In the genomic region with DNA sequence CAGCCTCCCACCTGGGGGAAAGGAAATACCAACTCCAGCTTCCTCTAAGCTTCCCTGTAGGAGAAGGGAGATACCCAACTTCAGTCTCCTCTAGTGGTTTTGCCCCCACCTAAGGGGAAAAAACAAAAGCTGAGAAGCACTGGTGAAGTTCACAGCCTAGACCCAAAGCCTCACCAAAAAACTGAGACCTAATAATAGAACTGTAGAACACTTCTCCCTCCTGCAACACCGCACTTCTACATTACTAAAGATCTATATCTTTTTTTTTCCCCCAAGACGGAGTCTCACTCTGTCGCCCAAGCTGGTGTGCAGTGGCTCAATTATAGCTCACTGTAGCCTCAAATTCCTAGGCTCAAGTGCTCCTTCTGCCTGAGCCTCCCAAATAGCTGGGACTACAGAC, we compare ENCODE assay signal across 23 cellular contexts. TPM values are rescaled to one million over a fixed set of nuclear protein-coding genes. Genes with fewer than 3 reads are reported as not detected.
DNase-seq lines count a peak whose midpoint lies in the region; ATAC-seq, FAIRE-seq and TF ChIP-seq lines count a peak whose summit lies in the region.
"Had no signal": no experiment of that assay in that cellular context is flagged by ENCODE, and none has a peak within 500 bp of the region (broad histone marks: within the 10 kb centered on the region; RNA-seq: fewer than 3 reads in every experiment).

No MANE protein-coding gene starts in this region.

- H3K4me1 Mint-ChIP-seq in natural killer cell (peaks cover 18 to 32% of the 10 kb centered on the region in 2 donors), astrocyte (ENCODE audit: low read depth, unreplicated experiment) (no peaks in the 10 kb centered on the region), immature natural killer cell (peaks cover 26 to 35% of the 10 kb centered on the region in 2 donors), type B pancreatic cell (ENCODE audit: unreplicated experiment) (no peaks in the 10 kb centered on the region)
- H3K4me1 Mint-ChIP-seq in natural killer cell treated with Interleukin-12 subunit alpha and Interleukin-12 subunit beta and Interleukin-15 and Interleukin-18, amount 100 ng/mL, for 72 hours (ENCODE audit: low read depth in 2 of 2), result peaks cover 22 to 26% of the 10 kb centered on the region in 2 donors

- DNase-seq in natural killer cell, result no peak
- no peak for DNase-seq in natural killer cell treated with Interleukin-12 subunit alpha and Interleukin-12 subunit beta and Interleukin-15 and Interleukin-18, amount 100 ng/mL, for 72 hours (ENCODE audit: low spot score)
- no peak for DNase-seq in astrocyte (ENCODE audit: low read depth)
- DNase-seq in immature natural killer cell, result no peak
- peak; percentile 3 for DNase-seq in type B pancreatic cell (ENCODE audit: extremely low spot score, unreplicated experiment)
- no peak for DNase-seq in KG1 (lab: John Stamatoyannopoulos, UW)
- DNase-seq in GM10266 (ENCODE audit: extremely low spot score), result no peak
- DNase-seq: Caco-2; CD4-positive, CD25-positive, alpha-beta regulatory T cell; CD8-positive, alpha-beta T cell; DMS153; DND-41; GM23248 had no signal

- no peaks in the 10 kb centered on the region for H3K27me3 Mint-ChIP-seq in natural killer cell (ENCODE audit: low read depth in 2 of 2)
- no peaks in the 10 kb centered on the region for H3K27me3 Mint-ChIP-seq in natural killer cell treated with Interleukin-12 subunit alpha and Interleukin-12 subunit beta and Interleukin-15 and Interleukin-18, amount 100 ng/mL, for 72 hours
- H3K27me3 Mint-ChIP-seq in astrocyte (ENCODE audit: low read depth, unreplicated experiment), result no peaks in the 10 kb centered on the region
- peaks cover 4 to 6% (median 5%) of the 10 kb centered on the region in 3 donors for H3K27me3 Mint-ChIP-seq in immature natural killer cell (ENCODE audit: low read depth in 3 of 3)
- peaks cover 4% of the 10 kb centered on the region for H3K27me3 Mint-ChIP-seq in type B pancreatic cell
- H3K27me3 Mint-ChIP-seq: B cell had no signal

- H2AFZ ChIP-seq in astrocyte (ENCODE audit: low read depth, low read length), result no peak overlapping the region
- H2AFZ ChIP-seq: GM23248 had no signal

- no peaks in the 10 kb centered on the region for H3K36me3 ChIP-seq in astrocyte (ENCODE audit: insufficient read depth, low read length)
- H3K36me3 ChIP-seq: BLaER1 had no signal

- peak overlapping the region; percentile 60 for H3K4me3 Mint-ChIP-seq in natural killer cell
- no peak overlapping the region for H3K4me3 Mint-ChIP-seq in natural killer cell treated with Interleukin-12 subunit alpha and Interleukin-12 subunit beta and Interleukin-15 and Interleukin-18, amount 100 ng/mL, for 72 hours
- H3K4me3 Mint-ChIP-seq in astrocyte (ENCODE audit: unreplicated experiment), result peak overlapping the region; percentile 45
- H3K4me3 Mint-ChIP-seq in immature natural killer cell, result peak overlapping the region in 4 of 5 donors; percentile 13 to 57 (median 52)
- H3K4me3 Mint-ChIP-seq in type B pancreatic cell, result no peak overlapping the region
- H3K4me3 Mint-ChIP-seq: B cell; CD4-positive, CD25-positive, alpha-beta regulatory T cell; CD8-positive, alpha-beta T cell had no signal

- H3K9ac ChIP-seq in astrocyte (ENCODE audit: low read length), result no peak overlapping the region
- H3K9ac ChIP-seq: BLaER1, GM23248 had no signal

- peak in 2 of 3 donors; percentile 58 to 75 for ATAC-seq in natural killer cell
- no peak for ATAC-seq in natural killer cell treated with Interleukin-12 subunit alpha and Interleukin-12 subunit beta and Interleukin-15 and Interleukin-18, amount 100 ng/mL, for 72 hours
- ATAC-seq in GM19452 (IDR thresholded peaks at IDR 0.05; ENCODE audit: unreplicated experiment), result no peak
- ATAC-seq: CD8-positive, alpha-beta T cell; GM12878; HCT116 had no signal

- H4K20me1 ChIP-seq in astrocyte (ENCODE audit: insufficient read depth, low read length), result no peaks in the 10 kb centered on the region
- H4K20me1 ChIP-seq: BLaER1 had no signal

- H3K27me3 ChIP-seq in astrocyte (ENCODE audit: insufficient read depth, low read length), result no peaks in the 10 kb centered on the region
- H3K27me3 ChIP-seq: BLaER1 had no signal

- H3K4me2 ChIP-seq in astrocyte (ENCODE audit: low read length), result no peak overlapping the region
- H3K4me2 ChIP-seq: BLaER1 had no signal

- no peaks in the 10 kb centered on the region for H3K4me1 ChIP-seq in astrocyte (ENCODE audit: insufficient read depth, low read length)
- H3K4me1 ChIP-seq: BLaER1, Caco-2 had no signal

- intact Hi-C loops in natural killer cell (cut with micrococcal nuclease), result loop anchor here (10.0 kb wide), 1 partner anchor 141 kb away; no protein-coding TSS in a partner anchor

- no peak overlapping the region for H3K27ac ChIP-seq in astrocyte (ENCODE audit: low read depth, low read length)
- H3K27ac ChIP-seq: 22Rv1, BLaER1, C4-2B, GM23248 had no signal

- H3K4me3 ChIP-seq in astrocyte (ENCODE audit: insufficient read depth, low read depth, low read length), result no peak overlapping the region
- H3K4me3 ChIP-seq: BLaER1, GM12878, GM23248 had no signal

- no peak for FAIRE-seq in astrocyte (lab: Jason Lieb, UNC)
- FAIRE-seq: A204.1, G401.6, GM12878, H54 had no signal

- H3K9me3 ChIP-seq in astrocyte (ENCODE audit: insufficient read depth, low read depth, low read length), result peaks cover 5% of the 10 kb centered on the region

- H3K79me2 ChIP-seq in astrocyte (ENCODE audit: insufficient read depth, low read length), result no peaks in the 10 kb centered on the region

- H3K36me3 Mint-ChIP-seq in natural killer cell (peaks cover 12% of the 10 kb centered on the region), astrocyte (ENCODE audit: low read depth, unreplicated experiment) (peaks cover 2% of the 10 kb centered on the region), immature natural killer cell (peaks cover 0 to 6% (median 3%) of the 10 kb centered on the region in 3 donors), type B pancreatic cell (peaks cover 4% of the 10 kb centered on the region)
- H3K36me3 Mint-ChIP-seq in natural killer cell treated with Interleukin-12 subunit alpha and Interleukin-12 subunit beta and Interleukin-15 and Interleukin-18, amount 100 ng/mL, for 72 hours, result peaks cover 12% of the 10 kb centered on the region
- H3K36me3 Mint-ChIP-seq: CD4-positive, CD25-positive, alpha-beta regulatory T cell; CD8-positive, alpha-beta T cell had no signal

- peak overlapping the region; percentile 57 to 58 for H3K27ac Mint-ChIP-seq in natural killer cell
- peak overlapping the region in 1 of 2 donors; percentile 14 for H3K27ac Mint-ChIP-seq in natural killer cell treated with Interleukin-12 subunit alpha and Interleukin-12 subunit beta and Interleukin-15 and Interleukin-18, amount 100 ng/mL, for 72 hours
- H3K27ac Mint-ChIP-seq in astrocyte (ENCODE audit: unreplicated experiment), result no peak overlapping the region
- peak overlapping the region in 4 of 6 donors; percentile 31 to 80 (median 62) for H3K27ac Mint-ChIP-seq in immature natural killer cell
- peak overlapping the region; percentile 55 for H3K27ac Mint-ChIP-seq in type B pancreatic cell
- H3K27ac Mint-ChIP-seq: B cell; CD4-positive, CD25-positive, alpha-beta regulatory T cell; CD8-positive, alpha-beta T cell had no signal

- H3K9me3 Mint-ChIP-seq in natural killer cell (peaks cover 0 to 3% of the 10 kb centered on the region in 2 donors), astrocyte (ENCODE audit: unreplicated experiment) (peaks cover 19% of the 10 kb centered on the region), immature natural killer cell (peaks cover 0 to 18% (median 4%) of the 10 kb centered on the region in 6 donors), type B pancreatic cell (peaks cover 6% of the 10 kb centered on the region)
- H3K9me3 Mint-ChIP-seq in natural killer cell treated with Interleukin-12 subunit alpha and Interleukin-12 subunit beta and Interleukin-15 and Interleukin-18, amount 100 ng/mL, for 72 hours, result no peaks in the 10 kb centered on the region

- TF ChIP-seq CTCF in natural killer cell (IDR thresholded peaks at IDR 0.05) (no peak), astrocyte (IDR thresholded peaks at IDR 0.05; ENCODE audit: insufficient read depth, low read depth, low read length) (no peak), type B pancreatic cell (conservative IDR thresholded peaks at IDR 0.05) (no peak), GM10266 (IDR thresholded peaks at IDR 0.05; ENCODE audit: control insufficient read depth, insufficient read depth, low read depth, missing control alignments) (no peak)

RNA-seq across cellular contexts. Expression of a gene that starts 43.2 kb away (rescaled TPM):
- total RNA-seq in natural killer cell (100 to 1,000 TPM in 1 of 3 donors, 10 to 100 TPM in 2; 94.7 to 143 (median 95.1) TPM), astrocyte (506 and 521 TPM in 2 replicates), type B pancreatic cell (ENCODE audit: low replicate concordance) (192 and 706 TPM in 2 replicates)
- total RNA-seq in natural killer cell treated with Interleukin-12 subunit alpha and Interleukin-12 subunit beta and Interleukin-15 and Interleukin-18, amount 100 ng/mL, for 72 hours, result 100 to 1,000 TPM; 105 to 131 TPM
- polyA plus RNA-seq in immature natural killer cell, result 10 to 100 TPM; 39.1 to 55.0 (median 42.4) TPM

Comparison
In these comparisons a context has a peak if more than half of its experiments do, and no peak if none do; other contexts are left out.
1. ATAC-seq: peak in natural killer cell (2 of 3); none in natural killer cell treated with Interleukin-12 subunit alpha and Interleukin-12 subunit beta and Interleukin-15 and Interleukin-18, amount 100 ng/mL, for 72 hours (0 of 2) and GM19452 (single experiment).
2. H3K4me3 Mint-ChIP-seq: peak in natural killer cell (single experiment), astrocyte (single experiment) and immature natural killer cell (4 of 5); none in natural killer cell treated with Interleukin-12 subunit alpha and Interleukin-12 subunit beta and Interleukin-15 and Interleukin-18, amount 100 ng/mL, for 72 hours (single experiment) and type B pancreatic cell (single experiment).